ENCODE assay signal across 2 cellular contexts in genomic region chr1:65147424-65148177, GRCh38.
TF ChIP-seq lines count a peak whose summit lies in the region.

No MANE protein-coding gene starts in this region.

TF ChIP-seq in HCT116, 20 proteins besides CTCF, POLR2A, EP300 and RAD21:
- TF ChIP-seq POLR2AphosphoS5 (IDR thresholded peaks at IDR 0.05; ENCODE audit: low read depth, low read length) (0 out of 2 replicates have a peak, but pooled peaks have one; percentile 19), TCF7L2 (IDR thresholded peaks at IDR 0.05; ENCODE audit: borderline replicate concordance, extremely low read depth, insufficient read depth, insufficient read length) (no peak), EGR1 (IDR thresholded peaks at IDR 0.05; ENCODE audit: low read depth) (peak; percentile 60), ZFX (IDR thresholded peaks at IDR 0.05) (peak; percentile 53; the same call in 1 of the 2 replicates), YY1 (IDR thresholded peaks at IDR 0.05; ENCODE audit: extremely low read depth, insufficient replicate concordance, low read depth, low read length) (no peak), ATF3 (IDR thresholded peaks at IDR 0.05) (no peak), CEBPB (IDR thresholded peaks at IDR 0.05; ENCODE audit: low read depth) (no peak), SRF (IDR thresholded peaks at IDR 0.05; ENCODE audit: low read depth) (no peak)
- TF ChIP-seq, protein P1, sequence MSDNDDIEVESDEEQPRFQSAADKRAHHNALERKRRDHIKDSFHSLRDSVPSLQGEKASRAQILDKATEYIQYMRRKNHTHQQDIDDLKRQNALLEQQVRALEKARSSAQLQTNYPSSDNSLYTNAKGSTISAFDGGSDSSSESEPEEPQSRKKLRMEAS (IDR thresholded peaks at IDR 0.05): peak; percentile 51
TF ChIP-seq in HCT116: peak in this region for 4.

TF ChIP-seq in endothelial cell of umbilical vein, 7 proteins besides CTCF, POLR2A, EP300 and RAD21:
- no peak for TF ChIP-seq GATA2 (IDR thresholded peaks at IDR 0.05; ENCODE audit: insufficient read depth, insufficient read length, low read depth, low read length)
- TF ChIP-seq, protein P1 (IDR thresholded peaks at IDR 0.05; ENCODE audit: insufficient read depth, insufficient read length): no peak
- TF ChIP-seq POLR2AphosphoS5 (IDR thresholded peaks at IDR 0.05; ENCODE audit: insufficient read depth, low read depth, low read length): no peak
- TF ChIP-seq MYC (IDR thresholded peaks at IDR 0.05; ENCODE audit: low read depth, low read length): no peak
- TF ChIP-seq FOS (IDR thresholded peaks at IDR 0.05; ENCODE audit: borderline replicate concordance, insufficient read depth, low read length): no peak
- TF ChIP-seq JUN (IDR thresholded peaks at IDR 0.05; ENCODE audit: borderline replicate concordance, insufficient read depth, insufficient read length, low read depth): no peak
- no peak for TF ChIP-seq EZH2 (IDR thresholded peaks at IDR 0.05; ENCODE audit: borderline replicate concordance, low read depth, low read length, severe bottlenecking)
